In the genomic region with DNA sequence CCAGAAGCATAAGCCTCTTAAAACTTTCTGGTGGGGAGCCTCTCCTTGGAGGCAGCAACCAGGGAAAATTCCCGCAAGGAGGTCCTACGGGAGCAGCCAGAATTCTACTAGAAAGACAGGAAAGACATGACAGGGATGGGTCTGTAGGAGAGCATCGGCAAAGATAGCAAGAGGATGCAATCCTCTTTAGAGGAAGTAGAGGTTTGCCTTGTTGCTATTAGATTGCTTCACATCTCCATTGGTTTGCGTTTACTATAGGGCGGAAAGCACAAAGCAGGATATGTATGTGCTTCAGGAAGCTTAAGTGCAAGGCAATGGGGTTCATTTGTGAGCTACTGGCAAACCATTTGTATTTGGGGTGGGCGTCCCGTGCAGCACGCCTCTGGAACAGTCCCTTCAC, we compare ENCODE assay signal across 17 cellular contexts.
A peak's percentile ranks its signal among the peaks of the same experiment; 100 is the strongest.
DNase-seq lines count a peak whose midpoint lies in the region; ATAC-seq and TF ChIP-seq lines count a peak whose summit lies in the region.
"Had no signal": no experiment of that assay in that cellular context is flagged by ENCODE, and none has a peak within 500 bp of the region (broad histone marks: within the 10 kb centered on the region; RNA-seq: fewer than 3 reads in every experiment).

No MANE protein-coding gene starts in this region.

- no peak for TF ChIP-seq POLR2A in NB4 (IDR thresholded peaks at IDR 0.05; ENCODE audit: extremely low read depth, insufficient read length)
- TF ChIP-seq POLR2A in esophagus muscularis mucosa (IDR thresholded peaks at IDR 0.05; ENCODE audit: low read depth): no peak
- no peak for TF ChIP-seq POLR2A in erythroblast (IDR thresholded peaks at IDR 0.05; ENCODE audit: low read length)

- no peak for ATAC-seq in thoracic aorta (ENCODE audit: insufficient number of reproducible peaks, low FRiP score, low read depth)
- no peak for ATAC-seq in stimulated activated effector memory CD8-positive, alpha-beta T cell treated with anti-CD3 and anti-CD28 coated beads, Interleukin-12 subunit alpha, Interleukin-12 subunit beta, amount 100 ng/mL, for 72 hours
- ATAC-seq: CD8-positive, alpha-beta T cell; HCT116 had no signal

- peaks cover 75% of the 10 kb centered on the region for H3K4me1 Mint-ChIP-seq in HFFc6 (ENCODE audit: low read depth)
- H3K4me1 Mint-ChIP-seq in CD14-positive monocyte: peaks cover 14% of the 10 kb centered on the region
- H3K4me1 Mint-ChIP-seq in stimulated activated effector memory CD8-positive, alpha-beta T cell treated with anti-CD3 and anti-CD28 coated beads, Interleukin-12 subunit alpha, Interleukin-12 subunit beta, amount 100 ng/mL, for 72 hours: no peaks in the 10 kb centered on the region

- H3K27me3 ChIP-seq in esophagus muscularis mucosa (no peaks in the 10 kb centered on the region), thoracic aorta (replicated peaks; ENCODE audit: insufficient read depth) (no peaks in the 10 kb centered on the region)
- H3K27me3 ChIP-seq: BE2C, SJCRH30 had no signal

- intact Hi-C loops in esophagus muscularis mucosa (cut with DNase I) (no loop called here), CD14-positive monocyte (cut with micrococcal nuclease) (no loop called here)

- H3K9me3 ChIP-seq in esophagus muscularis mucosa: no peaks in the 10 kb centered on the region
- no peaks in the 10 kb centered on the region for H3K9me3 ChIP-seq in thoracic aorta
- H3K9me3 ChIP-seq: BE2C, SJCRH30 had no signal

- H3K4me1 ChIP-seq in esophagus muscularis mucosa: peaks cover 22 to 76% (median 51%) of the 10 kb centered on the region in 4 donors
- H3K4me1 ChIP-seq in thoracic aorta (ENCODE audit: control insufficient read depth in 1 of 2, low read depth in 2 of 2): peaks cover 27 to 67% of the 10 kb centered on the region in 2 donors

- TF ChIP-seq CTCF in HFFc6 (IDR thresholded peaks at IDR 0.05): no peak
- no peak for TF ChIP-seq CTCF in NB4 (IDR thresholded peaks at IDR 0.05; ENCODE audit: low read depth, low read length)
- no peak for TF ChIP-seq CTCF in esophagus muscularis mucosa (IDR thresholded peaks at IDR 0.05)
- TF ChIP-seq CTCF in thoracic aorta (IDR thresholded peaks at IDR 0.05): no peak
- TF ChIP-seq CTCF in CD14-positive monocyte (IDR thresholded peaks at IDR 0.05): no peak

- WGBS in esophagus muscularis mucosa: 75% methylated on average over 8 of the region's 8 CpGs

- no peaks in the 10 kb centered on the region for H3K36me3 ChIP-seq in esophagus muscularis mucosa
- no peaks in the 10 kb centered on the region for H3K36me3 ChIP-seq in thoracic aorta
- H3K36me3 ChIP-seq: BE2C, SJCRH30 had no signal

- H3K27ac Mint-ChIP-seq in HFFc6: peak overlapping the region; percentile 87
- H3K27ac Mint-ChIP-seq in CD14-positive monocyte: no peak overlapping the region
- H3K27ac Mint-ChIP-seq in stimulated activated effector memory CD8-positive, alpha-beta T cell treated with anti-CD3 and anti-CD28 coated beads, Interleukin-12 subunit alpha, Interleukin-12 subunit beta, amount 100 ng/mL, for 72 hours: no peak overlapping the region
- H3K27ac Mint-ChIP-seq: CD8-positive, alpha-beta T cell had no signal

- H3K4me3 Mint-ChIP-seq in HFFc6 (peak overlapping the region; percentile 75; the same call in 1 of the 2 replicates), CD14-positive monocyte (no peak overlapping the region)
- no peak overlapping the region for H3K4me3 Mint-ChIP-seq in stimulated activated effector memory CD8-positive, alpha-beta T cell treated with anti-CD3 and anti-CD28 coated beads, Interleukin-12 subunit alpha, Interleukin-12 subunit beta, amount 100 ng/mL, for 72 hours
- H3K4me3 Mint-ChIP-seq: CD8-positive, alpha-beta T cell had no signal

- H3K27me3 Mint-ChIP-seq in HFFc6 (ENCODE audit: insufficient read depth) (no peaks in the 10 kb centered on the region), CD14-positive monocyte (ENCODE audit: low read depth in 3 of 3) (peaks cover 0 to 2% (median 2%) of the 10 kb centered on the region in 3 donors)

- H3K4me3 ChIP-seq in NB4 (ENCODE audit: low read depth, low read length) (no peak overlapping the region), esophagus muscularis mucosa (no peak overlapping the region), thoracic aorta (no peak overlapping the region)
- H3K4me3 ChIP-seq: SJCRH30 had no signal

- TF ChIP-seq EP300 in esophagus muscularis mucosa (IDR thresholded peaks at IDR 0.05): no peak

- H3K9me3 Mint-ChIP-seq in HFFc6: no peaks in the 10 kb centered on the region
- no peaks in the 10 kb centered on the region for H3K9me3 Mint-ChIP-seq in CD14-positive monocyte
- no peaks in the 10 kb centered on the region for H3K9me3 Mint-ChIP-seq in stimulated activated effector memory CD8-positive, alpha-beta T cell treated with anti-CD3 and anti-CD28 coated beads, Interleukin-12 subunit alpha, Interleukin-12 subunit beta, amount 100 ng/mL, for 72 hours
- H3K9me3 Mint-ChIP-seq: CD8-positive, alpha-beta T cell had no signal

- DNase-seq in HFFc6 (no peak), NB4 (ENCODE audit: low read depth) (peak; percentile 13), esophagus muscularis mucosa (ENCODE audit: extremely low spot score) (no peak), thoracic aorta (ENCODE audit: low spot score) (no peak), erythroblast (lab: John Stamatoyannopoulos, UW) (no peak), CD14-positive monocyte (ENCODE audit: low spot score) (no peak)
- no peak for DNase-seq in stimulated activated effector memory CD8-positive, alpha-beta T cell treated with anti-CD3 and anti-CD28 coated beads, Interleukin-12 subunit alpha, Interleukin-12 subunit beta, amount 100 ng/mL, for 72 hours (ENCODE audit: low spot score in 2 of 2)
- DNase-seq: ACHN; BE2C; CD8-positive, alpha-beta T cell; GF-D8; NCI-H1105; NCI-H187; NCI-H446; NCI-H774; SJCRH30 had no signal

- no peaks in the 10 kb centered on the region for H3K36me3 Mint-ChIP-seq in HFFc6 (ENCODE audit: low read depth)
- no peaks in the 10 kb centered on the region for H3K36me3 Mint-ChIP-seq in CD14-positive monocyte
- H3K36me3 Mint-ChIP-seq in stimulated activated effector memory CD8-positive, alpha-beta T cell treated with anti-CD3 and anti-CD28 coated beads, Interleukin-12 subunit alpha, Interleukin-12 subunit beta, amount 100 ng/mL, for 72 hours: no peaks in the 10 kb centered on the region
- H3K36me3 Mint-ChIP-seq: CD8-positive, alpha-beta T cell had no signal

- H3K27ac ChIP-seq in esophagus muscularis mucosa (replicated peaks in 1 of 4) (peak overlapping the region; percentile 4 to 12 (median 8)), thoracic aorta (peak overlapping the region; percentile 80 to 82)
- H3K27ac ChIP-seq: SJCRH30 had no signal
